In the genomic region with DNA sequence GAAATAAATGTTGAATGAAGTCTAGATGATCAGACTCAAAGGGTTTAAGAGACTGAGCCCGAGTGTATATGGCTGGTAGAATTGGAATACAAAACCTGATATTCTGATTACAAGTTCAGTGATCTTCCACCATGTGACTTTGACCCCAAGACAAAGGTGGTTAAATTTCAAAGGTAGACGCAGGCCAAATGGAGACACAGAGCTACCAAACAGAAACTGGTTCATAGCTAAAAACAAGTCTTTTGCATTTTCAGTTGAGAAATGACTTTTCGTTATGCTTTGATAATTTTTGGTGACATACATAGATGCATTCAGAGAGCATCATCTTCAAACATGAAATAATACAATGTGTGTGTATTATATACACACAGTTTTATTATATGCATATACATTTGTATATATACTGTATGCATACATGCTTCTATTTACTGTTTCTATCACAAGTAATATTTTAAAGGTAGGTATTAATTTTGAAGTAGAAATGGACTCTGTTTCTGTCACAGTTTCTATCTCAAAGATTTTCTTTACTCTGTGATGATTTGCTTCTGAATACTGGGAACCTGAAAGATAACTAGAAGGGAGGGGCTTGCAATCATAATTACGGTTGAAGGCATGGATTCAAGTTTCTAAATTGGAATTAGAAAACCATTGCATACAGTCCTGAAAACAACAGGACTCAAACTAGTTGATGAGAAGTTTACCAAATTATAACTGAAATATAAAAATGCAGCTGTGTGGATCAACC, we compare ENCODE assay signal across 16 cellular contexts.
A peak's percentile ranks its signal among the peaks of the same experiment; 100 is the strongest.
DNase-seq lines count a peak whose midpoint lies in the region; ATAC-seq and TF ChIP-seq lines count a peak whose summit lies in the region.
"Had no signal": no experiment of that assay in that cellular context is flagged by ENCODE, and none has a peak within 500 bp of the region (broad histone marks: within the 10 kb centered on the region; RNA-seq: fewer than 3 reads in every experiment).

No MANE protein-coding gene starts in this region.

- WGBS in testis, 2 donors, result 86% methylated on average over 4 of the region's 4 CpGs

- peaks cover 0 to 2% of the 10 kb centered on the region in 2 donors for H3K27me3 Mint-ChIP-seq in T-cell
- H3K27me3 Mint-ChIP-seq: memory B cell had no signal

- no peaks in the 10 kb centered on the region for H3K4me1 ChIP-seq in testis
- no peaks in the 10 kb centered on the region for H3K4me1 ChIP-seq in mucosa of descending colon (ENCODE audit: low read depth)
- H3K4me1 ChIP-seq: suprapubic skin had no signal

- POLR2A ChIA-PET in T-cell (lab: Charles Lee), result no interaction called here

- H3K4me3 Mint-ChIP-seq in T-cell, result no peak overlapping the region
- H3K4me3 Mint-ChIP-seq: activated T-cell treated with anti-CD3 and anti-CD28 coated beads, Interleukin-2, amount 50 U/mL, for 4 hours; memory B cell had no signal

- intact Hi-C loops in testis (cut with DNase I; ENCODE audit: low total_unique reads), result no loop called here
- intact Hi-C loops in mucosa of descending colon (cut with DNase I, micrococcal nuclease), result no loop called here

- no peaks in the 10 kb centered on the region for H3K36me3 Mint-ChIP-seq in T-cell
- H3K36me3 Mint-ChIP-seq: memory B cell had no signal

- no peaks in the 10 kb centered on the region for H3K9me3 Mint-ChIP-seq in T-cell
- H3K9me3 Mint-ChIP-seq: activated T-cell treated with anti-CD3 and anti-CD28 coated beads, Interleukin-2, amount 50 U/mL, for 4 hours; memory B cell had no signal

- no peaks in the 10 kb centered on the region for H3K27me3 ChIP-seq in testis
- H3K27me3 ChIP-seq: BLaER1 treated with 17β-estradiol and CSF1 and Interleukin-3, amounts not matched to agents 10 nM and 100 nM; suprapubic skin had no signal

- no peak for TF ChIP-seq POLR2A in testis (IDR thresholded peaks at IDR 0.05)

- DNase-seq in GM20000 (ENCODE audit: low spot score), result peak; percentile 51
- DNase-seq in T-cell, result no peak
- DNase-seq in GM03348 (ENCODE audit: low spot score), result no peak
- no peak for DNase-seq in testis
- no peak for DNase-seq in mucosa of descending colon
- DNase-seq: activated T-cell treated with anti-CD3 and anti-CD28 coated beads, Interleukin-2, amount 50 U/mL, for 4 hours; GDM1; NCI-H446 treated with DMSO at 0.1 percent for 48 hours; SHP77; stimulated activated CD4-positive, alpha-beta T cell treated with anti-CD3 and anti-CD28 coated beads, Interleukin-4, amount 100 ng/mL, for 4 hours had no signal

- no peaks in the 10 kb centered on the region for H3K4me1 Mint-ChIP-seq in T-cell

- CTCF ChIA-PET in T-cell (lab: Charles Lee), result no interaction called here

- no peaks in the 10 kb centered on the region for H3K36me3 ChIP-seq in testis (ENCODE audit: low read depth, missing control alignments)
- no peaks in the 10 kb centered on the region for H3K36me3 ChIP-seq in mucosa of descending colon (ENCODE audit: low read depth)
- H3K36me3 ChIP-seq: BLaER1 treated with 17β-estradiol and CSF1 and Interleukin-3, amounts not matched to agents 10 nM and 100 nM; suprapubic skin had no signal

- no peak overlapping the region for H3K27ac ChIP-seq in testis
- H3K27ac ChIP-seq: BLaER1 treated with 17β-estradiol and CSF1 and Interleukin-3, amounts not matched to agents 10 nM and 100 nM; suprapubic skin had no signal

- TF ChIP-seq CTCF in GM20000 (IDR thresholded peaks at IDR 0.05; ENCODE audit: extremely low read depth, missing control alignments) (no peak), testis (IDR thresholded peaks at IDR 0.05) (no peak), mucosa of descending colon (IDR thresholded peaks at IDR 0.05) (no peak)

- H3K4me3 ChIP-seq in testis (no peak overlapping the region), mucosa of descending colon (no peak overlapping the region)
- H3K4me3 ChIP-seq: BLaER1 treated with 17β-estradiol and CSF1 and Interleukin-3, amounts not matched to agents 10 nM and 100 nM; suprapubic skin had no signal

- no peak overlapping the region for H3K27ac Mint-ChIP-seq in T-cell
- H3K27ac Mint-ChIP-seq: memory B cell had no signal

- H3K9me3 ChIP-seq in testis (no peaks in the 10 kb centered on the region), mucosa of descending colon (no peaks in the 10 kb centered on the region)
- H3K9me3 ChIP-seq: BLaER1 treated with 17β-estradiol and CSF1 and Interleukin-3, amounts not matched to agents 10 nM and 100 nM; suprapubic skin had no signal

- ATAC-seq in GM18511 (IDR thresholded peaks at IDR 0.05; ENCODE audit: unreplicated experiment), result peak; percentile 95
- ATAC-seq in HG02884 (IDR thresholded peaks at IDR 0.05; ENCODE audit: unreplicated experiment), result peak; percentile 96
- peak; percentile 92 for ATAC-seq in HG03469 (IDR thresholded peaks at IDR 0.05; ENCODE audit: unreplicated experiment)
- no peak for ATAC-seq in T-cell (replicated peaks in 1 of 4)
- ATAC-seq in mucosa of descending colon, result no peak
- ATAC-seq: activated T-cell treated with anti-CD3 and anti-CD28 coated beads, Interleukin-2, amount 50 U/mL, for 4 hours had no signal

Comparison
In these comparisons a context has a peak if more than half of its experiments do, and no peak if none do; other contexts are left out.
1. ATAC-seq: peak in GM18511 (single experiment), HG02884 (single experiment) and HG03469 (single experiment); none in T-cell (0 of 4) and mucosa of descending colon (single experiment).